19 cellular contexts compared by ENCODE assay signal in the genomic region with DNA sequence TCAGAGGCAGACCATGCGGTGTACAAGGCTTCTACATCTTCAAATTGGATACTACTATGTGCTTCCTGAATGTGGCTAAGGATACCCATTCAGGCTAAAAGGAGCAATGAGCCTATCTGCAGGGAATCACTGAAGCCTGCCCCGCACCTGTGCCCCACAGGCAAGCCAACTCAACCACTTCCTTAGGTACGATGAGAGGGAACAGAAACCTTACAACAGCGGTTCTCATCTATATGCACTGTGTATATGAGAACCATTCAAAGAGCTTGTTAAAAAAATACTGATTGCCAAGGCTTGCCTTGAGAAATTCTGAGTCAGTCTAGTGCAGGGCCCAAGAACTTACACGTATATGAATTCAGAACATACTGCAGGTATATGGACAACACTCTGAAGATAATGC.
DNase-seq lines count a peak whose midpoint lies in the region; ATAC-seq and TF ChIP-seq lines count a peak whose summit lies in the region.
"Had no signal": no experiment of that assay in that cellular context is flagged by ENCODE, and none has a peak within 500 bp of the region (broad histone marks: within the 10 kb centered on the region; RNA-seq: fewer than 3 reads in every experiment).

No MANE protein-coding gene starts in this region.

- no peaks in the 10 kb centered on the region for H3K27me3 ChIP-seq in CD4-positive, alpha-beta T cell (ENCODE audit: control insufficient read depth, insufficient read depth, low read length)
- H3K27me3 ChIP-seq: upper lobe of left lung had no signal

- H3K9me3 Mint-ChIP-seq in CD4-positive, alpha-beta T cell = no peaks in the 10 kb centered on the region
- H3K9me3 Mint-ChIP-seq: stimulated activated memory B cell treated with anti-CD40 and anti-IgM and Interleukin-4, amounts not matched to agents 10 μg/mL and 1 μg/mL and 100 μg/mL, for 72 hours had no signal

- no peaks in the 10 kb centered on the region for H3K4me1 Mint-ChIP-seq in CD4-positive, alpha-beta T cell (ENCODE audit: low read depth)
- H3K4me1 Mint-ChIP-seq: naive B cell; stimulated activated memory B cell treated with anti-CD40 and anti-IgM and Interleukin-4, amounts not matched to agents 10 μg/mL and 1 μg/mL and 100 μg/mL, for 72 hours had no signal

- H3K36me3 Mint-ChIP-seq in CD4-positive, alpha-beta T cell (ENCODE audit: low read depth) = no peaks in the 10 kb centered on the region
- H3K36me3 Mint-ChIP-seq: naive B cell; stimulated activated memory B cell treated with anti-CD40 and anti-IgM and Interleukin-4, amounts not matched to agents 10 μg/mL and 1 μg/mL and 100 μg/mL, for 72 hours had no signal

- ATAC-seq in GM19025 (IDR thresholded peaks at IDR 0.05; ENCODE audit: low read depth, unreplicated experiment) = peak; percentile 82
- ATAC-seq in HG02610 (IDR thresholded peaks at IDR 0.05; ENCODE audit: unreplicated experiment) = peak; percentile 70
- peak; percentile 91 for ATAC-seq in HG03354 (IDR thresholded peaks at IDR 0.05; ENCODE audit: poor library complexity, severe bottlenecking, unreplicated experiment)
- no peak for ATAC-seq in CD4-positive, alpha-beta T cell (ENCODE audit: poor library complexity)
- ATAC-seq: activated CD4-positive, CD25-positive, alpha-beta regulatory T cell treated with anti-CD3 and anti-CD28 coated beads, Interleukin-2, amount 50 U/mL, for 24 hours; lower lobe of right lung; stimulated activated memory B cell treated with anti-CD40 and anti-IgM and Interleukin-4, amounts not matched to agents 10 μg/mL and 1 μg/mL and 100 μg/mL, for 72 hours had no signal

- no peak overlapping the region for H3K4me3 Mint-ChIP-seq in CD4-positive, alpha-beta T cell
- H3K4me3 Mint-ChIP-seq: naive B cell; stimulated activated memory B cell treated with anti-CD40 and anti-IgM and Interleukin-4, amounts not matched to agents 10 μg/mL and 1 μg/mL and 100 μg/mL, for 72 hours had no signal

- intact Hi-C loops in CD4-positive, alpha-beta T cell (cut with DNase I, micrococcal nuclease) = no loop called here

- peaks cover 4% of the 10 kb centered on the region for H3K27me3 Mint-ChIP-seq in CD4-positive, alpha-beta T cell
- H3K27me3 Mint-ChIP-seq: naive B cell; stimulated activated memory B cell treated with anti-CD40 and anti-IgM and Interleukin-4, amounts not matched to agents 10 μg/mL and 1 μg/mL and 100 μg/mL, for 72 hours had no signal

- H3K9me3 ChIP-seq in CD4-positive, alpha-beta T cell (ENCODE audit: control insufficient read depth, low read length) = no peaks in the 10 kb centered on the region
- H3K9me3 ChIP-seq: lower lobe of right lung, upper lobe of left lung had no signal

- H3K27ac Mint-ChIP-seq in CD4-positive, alpha-beta T cell = no peak overlapping the region
- H3K27ac Mint-ChIP-seq: naive B cell; stimulated activated memory B cell treated with anti-CD40 and anti-IgM and Interleukin-4, amounts not matched to agents 10 μg/mL and 1 μg/mL and 100 μg/mL, for 72 hours had no signal

- DNase-seq in GM10248 (ENCODE audit: extremely low spot score) = peak; percentile 20
- no peak for DNase-seq in CD4-positive, alpha-beta T cell
- DNase-seq in NCI-H128 (lab: John Stamatoyannopoulos, UW; ENCODE audit: unreplicated experiment) = no peak
- DNase-seq in NCI-H2107 treated with DMSO at 0.1 percent for 48 hours (lab: John Stamatoyannopoulos, UW; ENCODE audit: unreplicated experiment) = no peak
- DNase-seq in GF-D8 (lab: John Stamatoyannopoulos, UW) = no peak
- DNase-seq: activated gamma-delta T cell, Karpas-422, lower lobe of right lung, naive B cell, NCI-H1417 treated with DMSO at 0.1 percent for 48 hours, SIG-M5, upper lobe of left lung had no signal

- H3K27ac ChIP-seq in CD4-positive, alpha-beta T cell (ENCODE audit: low read depth, low read length) = no peak overlapping the region
- H3K27ac ChIP-seq: lower lobe of right lung, parathyroid adenoma, skin epidermis, upper lobe of left lung had no signal

- no peak for TF ChIP-seq CTCF in GM10248 (IDR thresholded peaks at IDR 0.05; ENCODE audit: control extremely low read depth, extremely low read depth, low read depth, missing control alignments)
- TF ChIP-seq CTCF in CD4-positive, alpha-beta T cell (IDR thresholded peaks at IDR 0.05) = no peak

- CTCF ChIA-PET in GM10248 (lab: Yijun Ruan, JAX) = interaction anchor here (2.9 kb wide), 1 partner anchor 10 kb away, joined by 10 read pairs; no protein-coding TSS in a partner anchor
- CTCF ChIA-PET in CD4-positive, alpha-beta T cell (lab: Charles Lee) = no interaction called here

- POLR2A ChIA-PET in GM10248 (lab: Yijun Ruan, JAX) = no interaction called here
- POLR2A ChIA-PET in CD4-positive, alpha-beta T cell (lab: Charles Lee) = no interaction called here
